Comparison of ENCODE assay signal across 10 cellular contexts in the genomic region with DNA sequence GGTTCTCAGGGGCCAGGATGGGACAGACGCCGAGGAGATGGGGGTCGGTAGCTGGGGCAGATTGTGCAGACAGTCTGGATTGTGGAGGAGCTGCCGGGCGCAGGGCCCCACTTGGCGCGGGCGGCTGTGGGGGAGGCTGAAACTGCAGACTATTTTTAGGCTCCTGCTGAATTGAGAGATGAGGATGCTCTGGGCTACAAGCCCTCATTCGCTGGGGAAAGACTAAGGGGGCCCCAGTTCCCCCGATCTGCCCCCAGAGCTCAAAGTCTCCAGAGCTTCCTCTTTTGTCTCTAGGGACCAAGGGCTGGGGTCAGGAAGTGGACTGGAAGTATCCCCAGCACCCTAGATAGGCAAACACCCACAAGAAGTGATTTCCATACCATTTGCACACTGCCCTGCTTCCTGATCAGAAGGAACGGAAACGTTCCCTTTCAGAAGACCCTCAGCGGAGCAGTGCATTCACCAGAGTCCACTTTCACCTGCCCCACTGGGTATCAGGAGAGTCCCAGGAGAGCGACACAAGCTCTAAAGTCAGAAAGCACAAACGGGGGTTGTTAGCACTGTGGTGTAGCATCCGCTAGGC. TPM values are rescaled to one million over a fixed set of nuclear protein-coding genes. Genes with fewer than 3 reads are reported as not detected.
DNase-seq lines count a peak whose midpoint lies in the region; ATAC-seq and TF ChIP-seq lines count a peak whose summit lies in the region.
"Had no signal": no experiment of that assay in that cellular context is flagged by ENCODE, and none has a peak within 500 bp of the region (broad histone marks: within the 10 kb centered on the region; RNA-seq: fewer than 3 reads in every experiment).

No MANE protein-coding gene starts in this region.

- peaks cover 59% of the 10 kb centered on the region for H3K4me1 Mint-ChIP-seq in activated naive CD8-positive, alpha-beta T cell treated with anti-CD3 and anti-CD28 coated beads, Interleukin-2, amount 10 ng/mL, durations not matched to agents 7 days and 5 days
- peaks cover 40 to 60% (median 45%) of the 10 kb centered on the region in 7 donors for H3K4me1 Mint-ChIP-seq in naive thymus-derived CD4-positive, alpha-beta T cell
- H3K4me1 Mint-ChIP-seq in type B pancreatic cell (ENCODE audit: unreplicated experiment), result peaks cover 21% of the 10 kb centered on the region

- ATAC-seq in GM19025 (IDR thresholded peaks at IDR 0.05; ENCODE audit: low read depth, unreplicated experiment) (peak; percentile 37), HG03342 (IDR thresholded peaks at IDR 0.05; ENCODE audit: unreplicated experiment) (peak; percentile 34), HG03025 (IDR thresholded peaks at IDR 0.05; ENCODE audit: low FRiP score, unreplicated experiment) (no peak)
- no peak for ATAC-seq in activated naive CD8-positive, alpha-beta T cell treated with anti-CD3 and anti-CD28 coated beads, Interleukin-2, amount 10 ng/mL, durations not matched to agents 7 days and 5 days (ENCODE audit: low read depth)
- no peak for ATAC-seq in naive thymus-derived CD4-positive, alpha-beta T cell

- POLR2A ChIA-PET in activated naive CD8-positive, alpha-beta T cell treated with anti-CD3 and anti-CD28 coated beads, Interleukin-2, amount 10 ng/mL, durations not matched to agents 7 days and 5 days (lab: Charles Lee), result interaction anchor here (1.3 to 6.3 kb wide), 6 partner anchors 15 to 57 kb away, joined by 3 to 109 read pairs (median 10); partner anchors contain the start of gene SEMA7A
- POLR2A ChIA-PET in naive thymus-derived CD4-positive, alpha-beta T cell (lab: Charles Lee), result no interaction called here

- H3K27ac ChIP-seq in BLaER1 treated with 17β-estradiol and CSF1 and Interleukin-3, amounts not matched to agents 10 nM and 100 nM, result peak overlapping the region; percentile 7 to 95 (median 86); a peak in 21 of 22 replicates
- no peak overlapping the region for H3K27ac ChIP-seq in naive thymus-derived CD4-positive, alpha-beta T cell (ENCODE audit: low read depth, low read length)

- H3K4me3 Mint-ChIP-seq in activated naive CD8-positive, alpha-beta T cell treated with anti-CD3 and anti-CD28 coated beads, Interleukin-2, amount 10 ng/mL, durations not matched to agents 7 days and 5 days, result peak overlapping the region; percentile 42
- H3K4me3 Mint-ChIP-seq in naive thymus-derived CD4-positive, alpha-beta T cell, result peak overlapping the region in 2 of 10 donors; percentile 28 to 62
- no peak overlapping the region for H3K4me3 Mint-ChIP-seq in type B pancreatic cell

- H3K4me1 ChIP-seq in BLaER1 treated with 17β-estradiol and CSF1 and Interleukin-3, amounts not matched to agents 10 nM and 100 nM, result peaks cover 68 to 94% (median 90%) of the 10 kb centered on the region in 10 experiments
- peaks cover 43 to 46% of the 10 kb centered on the region in 2 donors for H3K4me1 ChIP-seq in naive thymus-derived CD4-positive, alpha-beta T cell (ENCODE audit: control insufficient read depth in 2 of 2, insufficient read depth in 2 of 2, low read length in 2 of 2)

- H3K9me3 Mint-ChIP-seq in activated naive CD8-positive, alpha-beta T cell treated with anti-CD3 and anti-CD28 coated beads, Interleukin-2, amount 10 ng/mL, durations not matched to agents 7 days and 5 days, result no peaks in the 10 kb centered on the region
- H3K9me3 Mint-ChIP-seq in naive thymus-derived CD4-positive, alpha-beta T cell, result no peaks in the 10 kb centered on the region
- no peaks in the 10 kb centered on the region for H3K9me3 Mint-ChIP-seq in type B pancreatic cell

- no peaks in the 10 kb centered on the region for H3K36me3 ChIP-seq in BLaER1 treated with 17β-estradiol and CSF1 and Interleukin-3, amounts not matched to agents 10 nM and 100 nM
- H3K36me3 ChIP-seq in naive thymus-derived CD4-positive, alpha-beta T cell (ENCODE audit: control insufficient read depth in 2 of 3, insufficient read depth in 3 of 3, low read length in 3 of 3), result no peaks in the 10 kb centered on the region

- H3K36me3 Mint-ChIP-seq in activated naive CD8-positive, alpha-beta T cell treated with anti-CD3 and anti-CD28 coated beads, Interleukin-2, amount 10 ng/mL, durations not matched to agents 7 days and 5 days, result peaks cover 4% of the 10 kb centered on the region
- no peaks in the 10 kb centered on the region for H3K36me3 Mint-ChIP-seq in naive thymus-derived CD4-positive, alpha-beta T cell
- H3K36me3 Mint-ChIP-seq in type B pancreatic cell, result no peaks in the 10 kb centered on the region

- no peak for DNase-seq in activated naive CD8-positive, alpha-beta T cell treated with anti-CD3 and anti-CD28 coated beads, Interleukin-2, amount 10 ng/mL, durations not matched to agents 7 days and 5 days
- DNase-seq in naive thymus-derived CD4-positive, alpha-beta T cell, result no peak
- no peak for DNase-seq in activated effector memory CD4-positive, alpha-beta T cell treated with Interleukin-2 at 50 U/mL for 16 hours
- DNase-seq in type B pancreatic cell (ENCODE audit: extremely low spot score, unreplicated experiment), result no peak
- DNase-seq: NCI-H2171 had no signal

- peak overlapping the region; percentile 44 to 84 (median 76); a peak in 20 of 22 replicates for H3K9ac ChIP-seq in BLaER1 treated with 17β-estradiol and CSF1 and Interleukin-3, amounts not matched to agents 10 nM and 100 nM

- peak overlapping the region; percentile 91 to 99 (median 98) for H3K4me2 ChIP-seq in BLaER1 treated with 17β-estradiol and CSF1 and Interleukin-3, amounts not matched to agents 10 nM and 100 nM

- intact Hi-C loops in naive thymus-derived CD4-positive, alpha-beta T cell (cut with micrococcal nuclease), result loop anchor here (1.0 to 5.0 kb wide), 5 partner anchors 21 to 57 kb away; partner anchors contain the start of genes SEMA7A (in 1 of the 2) and UBL7 (in 1 of the 2)

- no peaks in the 10 kb centered on the region; a peak in 1 of 22 replicates for H3K27me3 ChIP-seq in BLaER1 treated with 17β-estradiol and CSF1 and Interleukin-3, amounts not matched to agents 10 nM and 100 nM
- H3K27me3 ChIP-seq in naive thymus-derived CD4-positive, alpha-beta T cell (ENCODE audit: control insufficient read depth in 2 of 2, insufficient read depth in 2 of 2, low read length in 2 of 2), result no peaks in the 10 kb centered on the region

- no peaks in the 10 kb centered on the region for H3K9me3 ChIP-seq in BLaER1 treated with 17β-estradiol and CSF1 and Interleukin-3, amounts not matched to agents 10 nM and 100 nM (replicated peaks in 1 of 11)
- no peaks in the 10 kb centered on the region for H3K9me3 ChIP-seq in naive thymus-derived CD4-positive, alpha-beta T cell (ENCODE audit: control insufficient read depth in 2 of 3, low read length in 3 of 3)

- H3K4me3 ChIP-seq in BLaER1 treated with 17β-estradiol and CSF1 and Interleukin-3, amounts not matched to agents 10 nM and 100 nM, result peak overlapping the region in 9 of 10 experiments; percentile 17 to 59 (median 48); a peak in 17 of 20 replicates
- no peak overlapping the region for H3K4me3 ChIP-seq in naive thymus-derived CD4-positive, alpha-beta T cell (ENCODE audit: low read length)

- peak overlapping the region; percentile 87 for H3K27ac Mint-ChIP-seq in activated naive CD8-positive, alpha-beta T cell treated with anti-CD3 and anti-CD28 coated beads, Interleukin-2, amount 10 ng/mL, durations not matched to agents 7 days and 5 days
- peak overlapping the region in 2 of 9 donors; percentile 71 to 85 for H3K27ac Mint-ChIP-seq in naive thymus-derived CD4-positive, alpha-beta T cell
- H3K27ac Mint-ChIP-seq in type B pancreatic cell, result no peak overlapping the region

- no peak for TF ChIP-seq CTCF in type B pancreatic cell (conservative IDR thresholded peaks at IDR 0.05)

- peaks cover 0 to 7% (median 0%) of the 10 kb centered on the region in 11 experiments; a peak in 2 of 22 replicates for H4K20me1 ChIP-seq in BLaER1 treated with 17β-estradiol and CSF1 and Interleukin-3, amounts not matched to agents 10 nM and 100 nM

- no peaks in the 10 kb centered on the region for H3K27me3 Mint-ChIP-seq in activated naive CD8-positive, alpha-beta T cell treated with anti-CD3 and anti-CD28 coated beads, Interleukin-2, amount 10 ng/mL, durations not matched to agents 7 days and 5 days
- H3K27me3 Mint-ChIP-seq in naive thymus-derived CD4-positive, alpha-beta T cell, result no peaks in the 10 kb centered on the region
- peaks cover 6% of the 10 kb centered on the region for H3K27me3 Mint-ChIP-seq in type B pancreatic cell

- CTCF ChIA-PET in naive thymus-derived CD4-positive, alpha-beta T cell (lab: Charles Lee), result interaction anchor here (0.8 kb wide), 1 partner anchor 8 kb away, joined by 4 read pairs; no protein-coding TSS in a partner anchor

RNA-seq across cellular contexts. Expression of gene SEMA7A, which starts 29.7 kb away (rescaled TPM):
- 10 to 100 TPM; 15.2 to 15.8 TPM for total RNA-seq in activated naive CD8-positive, alpha-beta T cell treated with anti-CD3 and anti-CD28 coated beads, Interleukin-2, amount 10 ng/mL, durations not matched to agents 7 days and 5 days
- 10 to 100 TPM in 2 of 5 experiments, 1 to 10 TPM in 3; 1.6 to 15.7 (median 5.0) TPM for total RNA-seq in naive thymus-derived CD4-positive, alpha-beta T cell
- not detected for polyA plus RNA-seq in naive thymus-derived CD4-positive, alpha-beta T cell
- total RNA-seq in type B pancreatic cell (ENCODE audit: low replicate concordance), result 6.3 and 11.2 TPM in 2 replicates

RNA-seq across cellular contexts. Expression of gene CYP11A1, which starts 36.6 kb away (rescaled TPM):
- total RNA-seq in activated naive CD8-positive, alpha-beta T cell treated with anti-CD3 and anti-CD28 coated beads, Interleukin-2, amount 10 ng/mL, durations not matched to agents 7 days and 5 days, result not detected
- total RNA-seq in naive thymus-derived CD4-positive, alpha-beta T cell, result 1 to 10 TPM in 1 of 5 experiments, under 1 TPM in 1, not detected in 3; 0.58 to 1.0 TPM
- polyA plus RNA-seq in naive thymus-derived CD4-positive, alpha-beta T cell, result not detected
- 0.80 and 1.0 TPM in 2 replicates for total RNA-seq in type B pancreatic cell (ENCODE audit: low replicate concordance)
- polyA plus RNA-seq: keratinocyte had no signal

RNA-seq across cellular contexts. Expression of gene UBL7, which starts 56.9 kb away (rescaled TPM):
- 10 to 100 TPM; 55.3 to 63.2 TPM for total RNA-seq in activated naive CD8-positive, alpha-beta T cell treated with anti-CD3 and anti-CD28 coated beads, Interleukin-2, amount 10 ng/mL, durations not matched to agents 7 days and 5 days
- 10 to 100 TPM; 20.2 to 50.7 (median 40.6) TPM for total RNA-seq in naive thymus-derived CD4-positive, alpha-beta T cell
- 100 to 1,000 TPM; 108 to 127 TPM for polyA plus RNA-seq in naive thymus-derived CD4-positive, alpha-beta T cell
- total RNA-seq in type B pancreatic cell (ENCODE audit: low replicate concordance), result 42.0 and 57.0 TPM in 2 replicates

Comparison
In these comparisons a context has a peak if more than half of its experiments do, and no peak if none do; other contexts are left out.
1. ATAC-seq: peak in GM19025 (single experiment) and HG03342 (single experiment); none in activated naive CD8-positive, alpha-beta T cell treated with anti-CD3 and anti-CD28 coated beads, Interleukin-2, amount 10 ng/mL, durations not matched to agents 7 days and 5 days (single experiment), naive thymus-derived CD4-positive, alpha-beta T cell (single experiment) and HG03025 (single experiment).